ENCODE assay signal across 8 cellular contexts in genomic region chr6:116369540-116370327, GRCh38. TPM values are rescaled to one million over a fixed set of nuclear protein-coding genes. Genes with fewer than 3 reads are reported as not detected.
DNase-seq lines count a peak whose midpoint lies in the region; ATAC-seq and TF ChIP-seq lines count a peak whose summit lies in the region.

No MANE protein-coding gene starts in this region.

- H3K27ac ChIP-seq in osteoblast (ENCODE audit: low read depth, low read length) = peak overlapping the region; percentile 65

- peak; percentile 43 for ATAC-seq in GM21423 (IDR thresholded peaks at IDR 0.05; ENCODE audit: unreplicated experiment)
- no peak for ATAC-seq in effector memory CD8-positive, alpha-beta T cell (replicated peaks)

- H3K27me3 ChIP-seq in osteoblast (ENCODE audit: insufficient read depth, low read length) = no peaks in the 10 kb centered on the region

- H3K4me3 Mint-ChIP-seq in IgD-negative memory B cell = peak overlapping the region; percentile 88 to 99 (median 96)
- peak overlapping the region; percentile 84 to 87 for H3K4me3 Mint-ChIP-seq in effector memory CD8-positive, alpha-beta T cell

- H3K4me1 Mint-ChIP-seq in IgD-negative memory B cell = peaks cover 32 to 40% (median 33%) of the 10 kb centered on the region in 3 donors
- peaks cover 10% of the 10 kb centered on the region in 2 donors for H3K4me1 Mint-ChIP-seq in effector memory CD8-positive, alpha-beta T cell (ENCODE audit: low read depth in 2 of 2)

- H3K4me1 ChIP-seq in osteoblast (ENCODE audit: insufficient read depth, low read length) = peaks cover 9% of the 10 kb centered on the region

- peak overlapping the region; percentile 90 for H3K4me3 ChIP-seq in osteoblast (ENCODE audit: insufficient read depth, low read length)

- peaks cover 2% of the 10 kb centered on the region for H3K36me3 ChIP-seq in osteoblast (ENCODE audit: insufficient read depth, low read length)

- peaks cover 19% of the 10 kb centered on the region for H4K20me1 ChIP-seq in osteoblast (ENCODE audit: insufficient read depth, low read length)

- POLR2A ChIA-PET in GM10248 (lab: Yijun Ruan, JAX) = no interaction called here

- H3K9me3 ChIP-seq in osteoblast (ENCODE audit: low read depth, low read length) = no peaks in the 10 kb centered on the region

- H3K27me3 Mint-ChIP-seq in IgD-negative memory B cell = peaks cover 1% of the 10 kb centered on the region
- H3K27me3 Mint-ChIP-seq in effector memory CD8-positive, alpha-beta T cell = peaks cover 0 to 18% of the 10 kb centered on the region in 2 donors

- no peak for TF ChIP-seq CTCF in GM10248 (IDR thresholded peaks at IDR 0.05; ENCODE audit: control extremely low read depth, extremely low read depth, low read depth, missing control alignments)
- TF ChIP-seq CTCF in osteoblast (IDR thresholded peaks at IDR 0.05; ENCODE audit: extremely low read depth, low read depth, low read length) = no peak

- peak overlapping the region; percentile 72 for H2AFZ ChIP-seq in osteoblast (ENCODE audit: low read length)

- DNase-seq in GM10248 (ENCODE audit: extremely low spot score) = peak; percentile 51
- no peak for DNase-seq in effector memory CD8-positive, alpha-beta T cell
- peak; percentile 45 for DNase-seq in osteoblast (ENCODE audit: insufficient read length, low spot score, missing footprints)
- no peak for DNase-seq in inferior parietal cortex (ENCODE audit: extremely low spot score)
- DNase-seq in Ammon's horn (ENCODE audit: low spot score) = no peak
- no peak for DNase-seq in medulla oblongata (ENCODE audit: extremely low spot score)

- peaks cover 29% of the 10 kb centered on the region for H3K79me2 ChIP-seq in osteoblast (ENCODE audit: insufficient read depth, low read length)

- peak overlapping the region; percentile 63 to 94 (median 85) for H3K27ac Mint-ChIP-seq in IgD-negative memory B cell
- H3K27ac Mint-ChIP-seq in effector memory CD8-positive, alpha-beta T cell = peak overlapping the region; percentile 47 to 74

- H3K36me3 Mint-ChIP-seq in IgD-negative memory B cell = no peaks in the 10 kb centered on the region
- H3K36me3 Mint-ChIP-seq in effector memory CD8-positive, alpha-beta T cell (ENCODE audit: insufficient read depth) = peaks cover 7% of the 10 kb centered on the region

- CTCF ChIA-PET in GM10248 (lab: Yijun Ruan, JAX) = interaction anchor here (1.0 to 3.6 kb wide), 3 partner anchors 9 to 82 kb away, joined by 4 to 18 read pairs (median 11); no protein-coding TSS in a partner anchor

- peak overlapping the region; percentile 94 for H3K4me2 ChIP-seq in osteoblast (ENCODE audit: insufficient read depth, low read length)

- no peaks in the 10 kb centered on the region for H3K9me3 Mint-ChIP-seq in IgD-negative memory B cell
- H3K9me3 Mint-ChIP-seq in effector memory CD8-positive, alpha-beta T cell = no peaks in the 10 kb centered on the region

RNA-seq across cellular contexts. Expression of gene DSE, which starts 1.0 kb away (rescaled TPM):
- 23.6 TPM for polyA plus RNA-seq in IgD-negative memory B cell
- 193 and 229 TPM in 2 replicates for total RNA-seq in osteoblast

Comparison
In these comparisons a context has a peak if more than half of its experiments do, and no peak if none do; other contexts are left out.
1. DNase-seq: peak in GM10248 (single experiment) and osteoblast (single experiment); none in effector memory CD8-positive, alpha-beta T cell (0 of 3), inferior parietal cortex (single experiment), Ammon's horn (single experiment) and medulla oblongata (single experiment).